9 cellular contexts compared by ENCODE assay signal in genomic region chr15:88450125-88450798, GRCh38. TPM values are rescaled to one million over a fixed set of nuclear protein-coding genes. Genes with fewer than 3 reads are reported as not detected.
A peak's percentile ranks its signal among the peaks of the same experiment; 100 is the strongest.
DNase-seq lines count a peak whose midpoint lies in the region; ATAC-seq and TF ChIP-seq lines count a peak whose summit lies in the region.
"Had no signal": no experiment of that assay in that cellular context is flagged by ENCODE, and none has a peak within 500 bp of the region (broad histone marks: within the 10 kb centered on the region; RNA-seq: fewer than 3 reads in every experiment).

No MANE protein-coding gene starts in this region.

- H3K36me3 ChIP-seq in A673 (ENCODE audit: insufficient read depth, low read length, poor library complexity, severe bottlenecking): no peaks in the 10 kb centered on the region
- H3K36me3 ChIP-seq in heart right ventricle: no peaks in the 10 kb centered on the region
- H3K36me3 ChIP-seq in suprapubic skin: no peaks in the 10 kb centered on the region

- H3K9me3 ChIP-seq in A673 (ENCODE audit: low read depth, low read length, poor library complexity, severe bottlenecking) (no peaks in the 10 kb centered on the region), heart right ventricle (no peaks in the 10 kb centered on the region), suprapubic skin (no peaks in the 10 kb centered on the region)

- BruUV-seq in A673 (replicated peaks; lab: Mats Ljungman, UMichigan): no TSS peak

- intact Hi-C loops in A673 (cut with micrococcal nuclease; ENCODE audit: unreplicated experiment): loop anchor here (2.0 kb wide), 1 partner anchor 205 kb away; no protein-coding TSS in a partner anchor
- intact Hi-C loops in activated naive CD4-positive, alpha-beta T cell treated with anti-CD3 and anti-CD28 coated beads for 36 hours (cut with micrococcal nuclease): loop anchor here (1.0 to 5.0 kb wide), 3 partner anchors 63 to 206 kb away; no protein-coding TSS in a partner anchor
- intact Hi-C loops in heart right ventricle (cut with DNase I): loop anchor here in 1 of 10 donors (5.0 kb wide), 1 partner anchor 193 kb away; the partner anchor contains the start of gene NTRK3

- no peak for TF ChIP-seq POLR2A in suprapubic skin (IDR thresholded peaks at IDR 0.05)

- H3K4me1 ChIP-seq in A673 (ENCODE audit: insufficient read depth, low read length, poor library complexity, severe bottlenecking): no peaks in the 10 kb centered on the region
- peaks cover 0 to 17% (median 10%) of the 10 kb centered on the region in 9 donors for H3K4me1 ChIP-seq in heart right ventricle
- H3K4me1 ChIP-seq in suprapubic skin: peaks cover 8% of the 10 kb centered on the region

- WGBS in heart right ventricle, 2 donors: 4 to 5% methylated on average over 12 of the region's 12 CpGs
- WGBS in suprapubic skin: under 1% methylated on average over 12 of the region's 12 CpGs

- no peak overlapping the region for H3K27ac ChIP-seq in A673 (ENCODE audit: low read depth, low read length, poor library complexity, severe bottlenecking)
- H3K27ac ChIP-seq in heart right ventricle: no peak overlapping the region
- H3K27ac ChIP-seq in suprapubic skin: no peak overlapping the region
- H3K27ac ChIP-seq: skin epidermis had no signal

- H3K4me1 Mint-ChIP-seq in activated naive CD4-positive, alpha-beta T cell treated with anti-CD3 and anti-CD28 coated beads for 36 hours (ENCODE audit: low read depth): peaks cover 5% of the 10 kb centered on the region

- peak in 6 of 8 donors; percentile 24 to 69 (median 62) for ATAC-seq in heart right ventricle

- H3K27me3 Mint-ChIP-seq in activated naive CD4-positive, alpha-beta T cell treated with anti-CD3 and anti-CD28 coated beads for 36 hours (ENCODE audit: low read depth): peaks cover 4% of the 10 kb centered on the region

- H3K27me3 ChIP-seq in A673 (replicated peaks; ENCODE audit: insufficient read depth, low read depth, low read length, poor library complexity) (peaks cover 11% of the 10 kb centered on the region), heart right ventricle (peaks cover 0 to 7% (median 0%) of the 10 kb centered on the region in 7 donors), suprapubic skin (peaks cover 8% of the 10 kb centered on the region)

- POLR2A ChIA-PET in A673 (lab: Charles Lee; ENCODE audit: low non-redundant PET): no interaction called here

- TF ChIP-seq EP300 in suprapubic skin (IDR thresholded peaks at IDR 0.05): no peak

- TF ChIP-seq CTCF in A673 (conservative IDR thresholded peaks at IDR 0.05; ENCODE audit: low read depth, low read length): peak; percentile 94
- TF ChIP-seq CTCF in GM12865 (IDR thresholded peaks at IDR 0.05; ENCODE audit: insufficient read depth, low read depth, low read length, missing control alignments): peak; percentile 87
- peak; percentile 40 to 75 (median 70) for TF ChIP-seq CTCF in heart right ventricle (IDR thresholded peaks at IDR 0.05)
- peak; percentile 89 for TF ChIP-seq CTCF in retinal pigment epithelial cell (conservative IDR thresholded peaks at IDR 0.05; ENCODE audit: low read depth, low read length)
- TF ChIP-seq CTCF in suprapubic skin (IDR thresholded peaks at IDR 0.05): peak in 1 of 2 donors; percentile 54

- DNase-seq in A673 (ENCODE audit: low spot score): peak; percentile 75
- DNase-seq in GM12865 (ENCODE audit: low read depth): peak; percentile 73
- peak; percentile 72 for DNase-seq in HT1080 (ENCODE audit: low read depth)
- DNase-seq in RPMI7951 (ENCODE audit: low read depth): peak; percentile 61
- DNase-seq in activated naive CD4-positive, alpha-beta T cell treated with anti-CD3 and anti-CD28 coated beads for 36 hours: peak; percentile 87
- DNase-seq in heart right ventricle: peak; percentile 48 to 60
- no peak for DNase-seq in retinal pigment epithelial cell (ENCODE audit: low read depth)
- DNase-seq in suprapubic skin (ENCODE audit: low spot score in 2 of 2): no peak

- no peak overlapping the region for H3K27ac Mint-ChIP-seq in activated naive CD4-positive, alpha-beta T cell treated with anti-CD3 and anti-CD28 coated beads for 36 hours

- H3K9me3 Mint-ChIP-seq in activated naive CD4-positive, alpha-beta T cell treated with anti-CD3 and anti-CD28 coated beads for 36 hours: no peaks in the 10 kb centered on the region

- H3K36me3 Mint-ChIP-seq in activated naive CD4-positive, alpha-beta T cell treated with anti-CD3 and anti-CD28 coated beads for 36 hours (ENCODE audit: low read depth): no peaks in the 10 kb centered on the region

- CTCF ChIA-PET in A673 (lab: Charles Lee): interaction anchor here (0.6 to 1.3 kb wide), 3 partner anchors 13 to 204 kb away, joined by 3 to 7 read pairs (median 6); no protein-coding TSS in a partner anchor
- CTCF ChIA-PET in activated naive CD4-positive, alpha-beta T cell treated with anti-CD3 and anti-CD28 coated beads for 36 hours (lab: Charles Lee): interaction anchor here (0.6 to 3.9 kb wide), 16 partner anchors 11 to 214 kb away, joined by 3 to 30 read pairs (median 4); partner anchors contain the start of gene NTRK3

- no peak overlapping the region for H3K4me3 Mint-ChIP-seq in activated naive CD4-positive, alpha-beta T cell treated with anti-CD3 and anti-CD28 coated beads for 36 hours

- H3K4me3 ChIP-seq in A673 (ENCODE audit: low read depth, low read length, poor library complexity, severe bottlenecking): no peak overlapping the region
- no peak overlapping the region for H3K4me3 ChIP-seq in GM12865 (ENCODE audit: low read depth, low read length)
- H3K4me3 ChIP-seq in heart right ventricle: no peak overlapping the region
- H3K4me3 ChIP-seq in retinal pigment epithelial cell (ENCODE audit: low read length): no peak overlapping the region
- H3K4me3 ChIP-seq in suprapubic skin: no peak overlapping the region
- H3K4me3 ChIP-seq: skin epidermis had no signal

RNA-seq across cellular contexts. Expression of gene MRPL46, which starts 16.9 kb away (rescaled TPM):
- total RNA-seq in A673 (2021): 41.4 and 44.2 TPM in 2 replicates
- 65.1 and 65.6 TPM in 2 replicates for total RNA-seq in HT1080 (2014; rRNA removed; shearing (Covaris generic))
- polyA plus RNA-seq in HT1080 (2015; cell fraction: cytosol; rRNA removed): 37.9 and 43.4 TPM in 2 replicates
- 34.0 and 47.0 TPM in 2 replicates for polyA plus RNA-seq in HT1080 (2015; cell fraction: nucleus; rRNA removed)
- total RNA-seq in RPMI7951 (2014; rRNA removed; shearing (Covaris generic)): 24.9 and 51.0 TPM in 2 replicates
- 10 to 100 TPM; 29.1 to 29.2 TPM for total RNA-seq in activated naive CD4-positive, alpha-beta T cell treated with anti-CD3 and anti-CD28 coated beads for 36 hours
- 100 to 1,000 TPM in 2 of 10 donors, 10 to 100 TPM in 8; 63.4 to 108 (median 81.5) TPM for total RNA-seq in heart right ventricle
- 10 to 100 TPM; 36.4 to 79.8 TPM for polyA plus RNA-seq in heart right ventricle
- total RNA-seq in suprapubic skin: 10 to 100 TPM; 12.1 to 19.4 (median 15.7) TPM

RNA-seq across cellular contexts. Expression of gene MRPS11, which starts 17.2 kb away (rescaled TPM):
- total RNA-seq in A673 (2021) (84.3 and 90.0 TPM in 2 replicates), heart right ventricle (10 to 100 TPM; 53.3 to 72.6 (median 64.7) TPM), suprapubic skin (10 to 100 TPM; 20.0 to 32.7 (median 28.9) TPM)
- 88.6 and 94.7 TPM in 2 replicates for total RNA-seq in HT1080 (2014; rRNA removed; shearing (Covaris generic))
- polyA plus RNA-seq in HT1080 (2015; cell fraction: cytosol; rRNA removed): 36.2 and 38.1 TPM in 2 replicates
- 23.2 and 33.3 TPM in 2 replicates for polyA plus RNA-seq in HT1080 (2015; cell fraction: nucleus; rRNA removed)
- 85.6 and 99.8 TPM in 2 replicates for total RNA-seq in RPMI7951 (2014; rRNA removed; shearing (Covaris generic))
- 10 to 100 TPM; 50.3 to 57.1 TPM for total RNA-seq in activated naive CD4-positive, alpha-beta T cell treated with anti-CD3 and anti-CD28 coated beads for 36 hours
- polyA plus RNA-seq in heart right ventricle: 10 to 100 TPM; 47.5 to 95.0 TPM

Comparison
In these comparisons a context has a peak if more than half of its experiments do, and no peak if none do; other contexts are left out.
1. DNase-seq: peak in A673 (single experiment), GM12865 (single experiment), HT1080 (single experiment), RPMI7951 (single experiment), activated naive CD4-positive, alpha-beta T cell treated with anti-CD3 and anti-CD28 coated beads for 36 hours (single experiment) and heart right ventricle (2 of 2); none in retinal pigment epithelial cell (single experiment) and suprapubic skin (0 of 2).